1 cellular context compared by ENCODE assay signal in the genomic region with DNA sequence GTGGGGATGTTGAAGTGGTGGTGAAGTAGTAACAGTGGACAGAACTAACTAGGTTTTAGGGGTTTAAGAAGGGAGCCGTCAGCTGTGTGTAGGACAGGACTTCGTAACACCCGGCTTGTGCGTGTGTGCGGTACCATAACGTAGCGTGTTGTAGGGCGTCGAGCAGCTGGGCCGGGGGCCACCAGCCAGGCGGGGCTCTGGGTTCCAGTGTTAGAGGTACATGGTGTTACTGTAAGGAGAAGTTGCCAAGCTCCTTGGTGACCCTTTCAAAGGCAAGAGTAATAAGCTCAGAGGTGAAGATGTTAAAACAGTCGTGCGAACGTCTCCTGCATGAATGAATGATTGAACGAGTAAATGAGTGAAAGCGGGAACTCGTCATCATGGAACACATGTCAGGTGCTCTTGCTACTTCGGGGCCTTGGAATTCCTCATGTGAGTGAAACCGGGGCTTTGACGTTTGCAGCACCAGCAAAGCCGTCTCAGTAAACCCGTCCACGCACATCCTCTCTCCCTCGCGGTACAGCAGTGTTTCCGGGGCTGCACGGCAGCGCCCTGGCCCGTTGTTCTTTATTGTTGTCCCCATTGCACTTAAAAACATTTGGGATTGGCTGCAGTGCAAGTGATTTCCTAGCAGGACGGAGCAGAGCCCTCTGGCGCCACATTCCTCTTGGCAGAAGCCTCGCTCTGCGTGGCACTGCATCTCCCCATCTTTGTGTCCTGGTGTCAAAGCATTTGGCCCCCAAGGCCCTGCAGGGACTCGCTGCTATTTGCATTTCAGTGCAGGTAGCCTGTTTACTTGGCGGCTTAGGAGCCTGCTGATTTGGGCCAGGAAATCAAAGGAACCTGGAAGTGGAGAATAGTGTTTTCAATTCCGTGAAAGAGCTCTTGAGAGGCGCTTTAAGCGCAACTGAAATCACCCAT.
TF ChIP-seq lines count a peak whose summit lies in the region.

No MANE protein-coding gene starts in this region.

TF ChIP-seq in GM23338, 12 proteins besides CTCF, POLR2A, EP300 and RAD21:
- TF ChIP-seq ZNF462 (CRISPR knock-in tag; IDR thresholded peaks at IDR 0.05) (peak; percentile 28; the same call in 1 of the 2 replicates), REST (IDR thresholded peaks at IDR 0.05; ENCODE audit: unreplicated experiment) (no peak)
